ENCODE assay signal across 1 cellular context in the genomic region with DNA sequence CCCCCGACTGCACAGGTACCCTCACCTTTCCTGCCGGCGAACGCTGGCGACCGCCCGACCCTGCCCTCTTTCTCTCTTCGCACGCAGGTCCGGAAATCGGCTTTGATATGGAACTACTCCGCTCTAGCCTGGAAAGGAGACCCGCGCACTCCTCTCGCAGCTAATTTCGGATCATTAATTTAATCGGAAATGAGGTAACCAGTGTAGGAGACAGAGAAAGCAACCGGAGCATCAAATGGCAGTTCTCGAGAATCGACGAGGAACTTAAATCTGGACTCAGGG.
TF ChIP-seq lines count a peak whose summit lies in the region.

No MANE protein-coding gene starts in this region.

TF ChIP-seq in endothelial cell of umbilical vein, 7 proteins besides CTCF, POLR2A, EP300 and RAD21:
- no peak for TF ChIP-seq GATA2 (IDR thresholded peaks at IDR 0.05; ENCODE audit: insufficient read depth, insufficient read length, low read depth, low read length)
- no peak for TF ChIP-seq FOS (IDR thresholded peaks at IDR 0.05; ENCODE audit: borderline replicate concordance, insufficient read depth, low read length)
- TF ChIP-seq EZH2 (IDR thresholded peaks at IDR 0.05; ENCODE audit: borderline replicate concordance, low read depth, low read length, severe bottlenecking), result no peak
- TF ChIP-seq POLR2AphosphoS5 (IDR thresholded peaks at IDR 0.05; ENCODE audit: insufficient read depth, low read depth, low read length), result no peak
- no peak for TF ChIP-seq JUN (IDR thresholded peaks at IDR 0.05; ENCODE audit: borderline replicate concordance, insufficient read depth, insufficient read length, low read depth)
- TF ChIP-seq, protein P1, sequence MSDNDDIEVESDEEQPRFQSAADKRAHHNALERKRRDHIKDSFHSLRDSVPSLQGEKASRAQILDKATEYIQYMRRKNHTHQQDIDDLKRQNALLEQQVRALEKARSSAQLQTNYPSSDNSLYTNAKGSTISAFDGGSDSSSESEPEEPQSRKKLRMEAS (IDR thresholded peaks at IDR 0.05; ENCODE audit: insufficient read depth, insufficient read length), result no peak
- no peak for TF ChIP-seq MYC (IDR thresholded peaks at IDR 0.05; ENCODE audit: low read depth, low read length)
